ENCODE assay signal across 17 cellular contexts in the genomic region with DNA sequence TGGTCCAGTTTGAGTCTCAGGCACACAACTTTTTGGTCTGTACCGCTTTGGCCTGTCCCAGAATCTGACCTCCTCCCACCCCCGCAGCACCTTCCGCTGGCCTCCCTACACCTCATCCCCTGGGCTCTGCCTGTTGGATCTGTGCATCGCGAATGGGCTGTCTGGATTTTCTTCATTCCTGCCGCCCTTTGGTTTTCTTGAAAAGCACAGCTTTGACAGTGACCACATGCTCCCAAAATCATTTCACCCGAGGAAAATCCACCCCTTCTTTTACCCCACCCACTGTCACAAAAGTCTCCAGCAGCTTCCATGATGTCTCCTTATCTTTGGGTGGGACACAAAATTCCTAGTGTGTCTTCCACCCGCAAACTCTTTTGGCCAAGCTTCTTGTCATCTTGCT.
DNase-seq lines count a peak whose midpoint lies in the region; TF ChIP-seq lines count a peak whose summit lies in the region.
"Had no signal": no experiment of that assay in that cellular context is flagged by ENCODE, and none has a peak within 500 bp of the region (broad histone marks: within the 10 kb centered on the region; RNA-seq: fewer than 3 reads in every experiment).

No MANE protein-coding gene starts in this region.

- no peaks in the 10 kb centered on the region for H3K79me2 ChIP-seq in mesendoderm (ENCODE audit: control insufficient read depth, insufficient read depth, low read length)

- no peak overlapping the region for H3K4me3 Mint-ChIP-seq in activated naive CD4-positive, alpha-beta T cell treated with anti-CD3 and anti-CD28 coated beads, Interleukin-2, amount 50 U/mL, for 24 hours
- H3K4me3 Mint-ChIP-seq: B cell; CD4-positive, alpha-beta T cell; CD8-positive, alpha-beta T cell had no signal

- H4K8ac ChIP-seq in mesendoderm (ENCODE audit: low read depth, low read length), result no peak overlapping the region

- no peak for DNase-seq in activated naive CD4-positive, alpha-beta T cell treated with Interleukin-2 at 50 U/mL for 16 hours
- DNase-seq in esophagus muscularis mucosa (ENCODE audit: extremely low spot score) (peak; percentile 55), mesendoderm (no peak), mucosa of gallbladder (ENCODE audit: low spot score) (no peak)
- DNase-seq: AML-193; Caco-2; Calu3; CD4-positive, alpha-beta T cell; CD8-positive, alpha-beta T cell; DMS79 treated with DMSO at 0.1 percent for 48 hours; GF-D8 had no signal

- peaks cover 9% of the 10 kb centered on the region for H3K4me1 Mint-ChIP-seq in activated naive CD4-positive, alpha-beta T cell treated with anti-CD3 and anti-CD28 coated beads, Interleukin-2, amount 50 U/mL, for 24 hours

- peaks cover 0 to 20% (median 14%) of the 10 kb centered on the region in 4 donors for H3K4me1 ChIP-seq in esophagus muscularis mucosa
- no peaks in the 10 kb centered on the region for H3K4me1 ChIP-seq in mesendoderm (ENCODE audit: control insufficient read depth, low read depth, low read length)
- H3K4me1 ChIP-seq: A549, Caco-2 had no signal

- H3K36me3 ChIP-seq in esophagus muscularis mucosa, result no peaks in the 10 kb centered on the region
- H3K36me3 ChIP-seq in mesendoderm (ENCODE audit: control insufficient read depth, insufficient read depth, low read length), result no peaks in the 10 kb centered on the region
- H3K36me3 ChIP-seq: BLaER1 treated with 17β-estradiol and CSF1 and Interleukin-3, amounts not matched to agents 10 nM and 100 nM had no signal

- 90% methylated on average over 8 of the region's 8 CpGs for WGBS in esophagus muscularis mucosa
- no CpG with 5 or more reads among the region's 8 CpGs for WGBS in mesendoderm (ENCODE audit: extremely low coverage, insufficient coverage, low lambda C conversion rate)

- H3K9me3 ChIP-seq in esophagus muscularis mucosa, result no peaks in the 10 kb centered on the region
- H3K9me3 ChIP-seq: A549; BLaER1 treated with 17β-estradiol and CSF1 and Interleukin-3, amounts not matched to agents 10 nM and 100 nM; Caco-2 had no signal

- TF ChIP-seq POLR2A in esophagus muscularis mucosa (IDR thresholded peaks at IDR 0.05; ENCODE audit: low read depth), result no peak

- H3K9ac ChIP-seq in mesendoderm (ENCODE audit: low read length), result no peak overlapping the region
- H3K9ac ChIP-seq: BLaER1 treated with 17β-estradiol and CSF1 and Interleukin-3, amounts not matched to agents 10 nM and 100 nM had no signal

- no peak overlapping the region for H2AK5ac ChIP-seq in mesendoderm (ENCODE audit: low read length)

- no peak overlapping the region for H3K23ac ChIP-seq in mesendoderm (ENCODE audit: low read length)

- H3K4me3 ChIP-seq in esophagus muscularis mucosa, result no peak overlapping the region
- no peak overlapping the region for H3K4me3 ChIP-seq in mesendoderm (ENCODE audit: low read length)
- H3K4me3 ChIP-seq: A549; BLaER1 treated with 17β-estradiol and CSF1 and Interleukin-3, amounts not matched to agents 10 nM and 100 nM had no signal

- no peak overlapping the region for H3K4me2 ChIP-seq in mesendoderm (ENCODE audit: low read length)
- H3K4me2 ChIP-seq: A549; BLaER1 treated with 17β-estradiol and CSF1 and Interleukin-3, amounts not matched to agents 10 nM and 100 nM had no signal

- no peaks in the 10 kb centered on the region for H3K79me1 ChIP-seq in mesendoderm (ENCODE audit: low read length)

- TF ChIP-seq CTCF in esophagus muscularis mucosa (IDR thresholded peaks at IDR 0.05), result no peak

- H3K27ac ChIP-seq in esophagus muscularis mucosa (replicated peaks in 1 of 4), result no peak overlapping the region
- H3K27ac ChIP-seq in mesendoderm (ENCODE audit: low read depth, low read length), result no peak overlapping the region
- H3K27ac ChIP-seq: 22Rv1; A549; BLaER1 treated with 17β-estradiol and CSF1 and Interleukin-3, amounts not matched to agents 10 nM and 100 nM; C4-2B had no signal

- H3K9me3 Mint-ChIP-seq in activated naive CD4-positive, alpha-beta T cell treated with anti-CD3 and anti-CD28 coated beads, Interleukin-2, amount 50 U/mL, for 24 hours, result no peaks in the 10 kb centered on the region
- H3K9me3 Mint-ChIP-seq: CD4-positive, alpha-beta T cell; CD8-positive, alpha-beta T cell had no signal

- H3K27me3 ChIP-seq in esophagus muscularis mucosa (no peaks in the 10 kb centered on the region), mesendoderm (ENCODE audit: insufficient read depth, low read length, poor library complexity) (no peaks in the 10 kb centered on the region)
- H3K27me3 ChIP-seq: BLaER1 treated with 17β-estradiol and CSF1 and Interleukin-3, amounts not matched to agents 10 nM and 100 nM had no signal

- H2BK5ac ChIP-seq in mesendoderm (ENCODE audit: low read length), result no peak overlapping the region

- H4K5ac ChIP-seq in mesendoderm (ENCODE audit: low read length), result no peak overlapping the region

- no peak overlapping the region for H3K56ac ChIP-seq in mesendoderm (ENCODE audit: low read length)

- H3K27me3 Mint-ChIP-seq in activated naive CD4-positive, alpha-beta T cell treated with anti-CD3 and anti-CD28 coated beads, Interleukin-2, amount 50 U/mL, for 24 hours, result peaks cover 8% of the 10 kb centered on the region

- H2BK120ac ChIP-seq in mesendoderm (ENCODE audit: low read depth, low read length), result no peak overlapping the region

- peak overlapping the region; percentile 15 for H3K27ac Mint-ChIP-seq in activated naive CD4-positive, alpha-beta T cell treated with anti-CD3 and anti-CD28 coated beads, Interleukin-2, amount 50 U/mL, for 24 hours
- H3K27ac Mint-ChIP-seq: B cell; CD4-positive, alpha-beta T cell; CD8-positive, alpha-beta T cell had no signal

- no peak overlapping the region for H3K18ac ChIP-seq in mesendoderm (ENCODE audit: low read length)

- intact Hi-C loops in esophagus muscularis mucosa (cut with DNase I), result no loop called here

- TF ChIP-seq EP300 in esophagus muscularis mucosa (IDR thresholded peaks at IDR 0.05), result no peak

- no peak overlapping the region for H3K4ac ChIP-seq in mesendoderm (ENCODE audit: low read depth, low read length)

- peaks cover 3% of the 10 kb centered on the region for H3K36me3 Mint-ChIP-seq in activated naive CD4-positive, alpha-beta T cell treated with anti-CD3 and anti-CD28 coated beads, Interleukin-2, amount 50 U/mL, for 24 hours
- H3K36me3 Mint-ChIP-seq: CD8-positive, alpha-beta T cell had no signal

- no peak overlapping the region for H2BK15ac ChIP-seq in mesendoderm (replicated peaks; ENCODE audit: low read depth)
